Comparison of ENCODE assay signal across 20 cellular contexts in genomic region chr17:68584904-68585303, GRCh38. TPM values are rescaled to one million over a fixed set of nuclear protein-coding genes. Genes with fewer than 3 reads are reported as not detected.
DNase-seq lines count a peak whose midpoint lies in the region; ATAC-seq and TF ChIP-seq lines count a peak whose summit lies in the region.
"Had no signal": no experiment of that assay in that cellular context is flagged by ENCODE, and none has a peak within 500 bp of the region (broad histone marks: within the 10 kb centered on the region; RNA-seq: fewer than 3 reads in every experiment).

No MANE protein-coding gene starts in this region.

- DNase-seq in Calu3 (peak; percentile 50), Karpas-422 (no peak), left lobe of liver (ENCODE audit: low spot score) (peak; percentile 76), nephron progenitor cell (peak; percentile 6), NCI-H2171 (lab: John Stamatoyannopoulos, UW) (no peak), NCI-H1930 (lab: John Stamatoyannopoulos, UW) (no peak)
- DNase-seq: CD8-positive, alpha-beta memory T cell; NCI-H1092; NCI-H1436; NCI-H187 treated with DMSO at 0.1 percent for 48 hours; NCI-H345; NCI-H524 treated with DMSO at 0.1 percent for 48 hours; NCI-H82; OCI-M1; Right ventricle myocardium superior; SW 1271 had no signal

- peaks cover 5% of the 10 kb centered on the region for H3K36me3 Mint-ChIP-seq in Calu3 (ENCODE audit: insufficient read depth, unreplicated experiment)
- H3K36me3 Mint-ChIP-seq in nephron progenitor cell (ENCODE audit: low read depth): no peaks in the 10 kb centered on the region

- no peak overlapping the region for H3K4me3 Mint-ChIP-seq in Calu3 (ENCODE audit: low read depth, unreplicated experiment)
- H3K4me3 Mint-ChIP-seq in nephron progenitor cell: no peak overlapping the region
- H3K4me3 Mint-ChIP-seq: CD8-positive, alpha-beta memory T cell had no signal

- no peak overlapping the region for H2AFZ ChIP-seq in Karpas-422 (ENCODE audit: low read length)

- H3K27ac ChIP-seq in Karpas-422 (ENCODE audit: low read length): no peak overlapping the region
- H3K27ac ChIP-seq: C4-2B had no signal

- ATAC-seq in left lobe of liver (peak; percentile 77), GM18909 (IDR thresholded peaks at IDR 0.05; ENCODE audit: poor library complexity, unreplicated experiment) (no peak)
- ATAC-seq: K562 had no signal

- no peaks in the 10 kb centered on the region for H3K9me3 ChIP-seq in Karpas-422 (ENCODE audit: low read length)

- no peaks in the 10 kb centered on the region; the same call in 1 of the 2 replicates for H3K36me3 ChIP-seq in Karpas-422 (ENCODE audit: insufficient read depth, low read length)

- no peak overlapping the region for H3K9ac ChIP-seq in Karpas-422 (ENCODE audit: low read length)

- H3K4me1 ChIP-seq in Karpas-422 (ENCODE audit: low read length): peaks cover 9% of the 10 kb centered on the region

- H3K27ac Mint-ChIP-seq in Calu3 (ENCODE audit: unreplicated experiment): no peak overlapping the region
- no peak overlapping the region for H3K27ac Mint-ChIP-seq in nephron progenitor cell
- H3K27ac Mint-ChIP-seq: CD8-positive, alpha-beta memory T cell had no signal

- no TSS peak for BruUV-seq in Calu3 (replicated peaks; lab: Mats Ljungman, UMichigan)

- CTCF ChIA-PET in Calu3 (lab: Charles Lee): interaction anchor here (0.5 kb wide), 1 partner anchor 585 kb away, joined by 4 read pairs; no protein-coding TSS in a partner anchor

- H3K27me3 Mint-ChIP-seq in Calu3 (ENCODE audit: unreplicated experiment) (no peaks in the 10 kb centered on the region), nephron progenitor cell (ENCODE audit: low read depth, poor library complexity) (peaks cover 8% of the 10 kb centered on the region)

- no peaks in the 10 kb centered on the region for H3K9me3 Mint-ChIP-seq in Calu3 (ENCODE audit: low read depth, unreplicated experiment)
- peaks cover 20% of the 10 kb centered on the region for H3K9me3 Mint-ChIP-seq in nephron progenitor cell
- H3K9me3 Mint-ChIP-seq: CD8-positive, alpha-beta memory T cell had no signal

- no peaks in the 10 kb centered on the region for H3K79me2 ChIP-seq in Karpas-422 (ENCODE audit: low read length)

- H4K20me1 ChIP-seq in Karpas-422 (ENCODE audit: insufficient read depth, low read depth, low read length): no peaks in the 10 kb centered on the region

- no peak overlapping the region for H3K4me3 ChIP-seq in Karpas-422 (ENCODE audit: low read length)
- H3K4me3 ChIP-seq: K562 had no signal

- TF ChIP-seq CTCF in Calu3 (IDR thresholded peaks at IDR 0.05; ENCODE audit: unreplicated experiment) (no peak), nephron progenitor cell (IDR thresholded peaks at IDR 0.05) (no peak)

- no peaks in the 10 kb centered on the region for H3K27me3 ChIP-seq in Karpas-422 (ENCODE audit: low read length)

- H3K9me2 ChIP-seq in Karpas-422 (replicated peaks; ENCODE audit: insufficient read depth, low read length): no peaks in the 10 kb centered on the region

- peak overlapping the region; percentile 38 for H3K4me2 ChIP-seq in Karpas-422 (ENCODE audit: low read depth, low read length, poor library complexity, severe bottlenecking)

- intact Hi-C loops in Calu3 (cut with micrococcal nuclease; ENCODE audit: unreplicated experiment): no loop called here

- peaks cover 37% of the 10 kb centered on the region for H3K4me1 Mint-ChIP-seq in Calu3 (ENCODE audit: low read depth, unreplicated experiment)
- peaks cover 14% of the 10 kb centered on the region for H3K4me1 Mint-ChIP-seq in nephron progenitor cell
- H3K4me1 Mint-ChIP-seq: CD8-positive, alpha-beta memory T cell had no signal

RNA-seq across cellular contexts. Expression of gene FAM20A, which starts 16.3 kb away (rescaled TPM):
- total RNA-seq in Calu3 (2022) (0.59 and 1.3 TPM in 2 replicates), left lobe of liver (52.4 TPM)
- not detected in 2 replicates for total RNA-seq in Karpas-422 (2014; rRNA removed; shearing (Covaris generic); ENCODE audit: low replicate concordance)
- total RNA-seq: CD8-positive, alpha-beta memory T cell; Daoy had no signal

Comparison
In these comparisons a context has a peak if more than half of its experiments do, and no peak if none do; other contexts are left out.
1. DNase-seq: peak in Calu3 (single experiment), left lobe of liver (single experiment) and nephron progenitor cell (single experiment); none in Karpas-422 (single experiment), NCI-H2171 (single experiment) and NCI-H1930 (0 of 2).
2. RNA of gene FAM20A, which starts 16.3 kb away (total RNA-seq): 52.4 TPM in left lobe of liver (single experiment); 0.59 to 1.3 TPM in Calu3 and not detected in Karpas-422; every median in the first group is over 10 times any median in the second.